ENCODE assay signal across 17 cellular contexts in genomic region chrX:2913118-2913517, GRCh38. TPM values are rescaled to one million over a fixed set of nuclear protein-coding genes. Genes with fewer than 3 reads are reported as not detected.
A peak's percentile ranks its signal among the peaks of the same experiment; 100 is the strongest.
DNase-seq lines count a peak whose midpoint lies in the region; ATAC-seq, FAIRE-seq and TF ChIP-seq lines count a peak whose summit lies in the region.
"Had no signal": no experiment of that assay in that cellular context is flagged by ENCODE, and none has a peak within 500 bp of the region (broad histone marks: within the 10 kb centered on the region; RNA-seq: fewer than 3 reads in every experiment).

No MANE protein-coding gene starts in this region.

- no peaks in the 10 kb centered on the region for H3K4me1 Mint-ChIP-seq in stimulated activated naive CD8-positive, alpha-beta T cell treated with anti-CD3 and anti-CD28 coated beads, Interleukin-15, amount 100 ng/mL, for 72 hours

- POLR2A ChIA-PET in HepG2 (lab: Yijun Ruan, JAX): no interaction called here

- no peak for DNase-seq in AG09309 (ENCODE audit: low read depth)
- no peak for DNase-seq in astrocyte of the cerebellum (ENCODE audit: low read depth)
- no peak for DNase-seq in HepG2 (ENCODE audit: low spot score)
- DNase-seq in stimulated activated naive CD8-positive, alpha-beta T cell treated with anti-CD3 and anti-CD28 coated beads, Interleukin-15, amount 100 ng/mL, for 72 hours: no peak
- DNase-seq in activated naive CD4-positive, alpha-beta T cell (lab: John Stamatoyannopoulos, UW): no peak
- DNase-seq: activated effector memory CD4-positive, alpha-beta T cell treated with anti-CD3 and anti-CD28 coated beads, Interleukin-2, amount 50 U/mL, for 16 hours; dorsolateral prefrontal cortex; NCI-H2171; NK-92 treated with Interleukin-12 subunit alpha and Interleukin-12 subunit beta, amount 100 ng/mL, for 24 hours had no signal

- no peak overlapping the region for H3K27ac Mint-ChIP-seq in stimulated activated naive CD8-positive, alpha-beta T cell treated with anti-CD3 and anti-CD28 coated beads, Interleukin-15, amount 100 ng/mL, for 72 hours
- H3K27ac Mint-ChIP-seq: stimulated activated naive CD8-positive, alpha-beta T cell treated with anti-CD3 and anti-CD28 coated beads, Interleukin-15, Interleukin-2, amounts not matched to agents 100 ng/mL and 50 ng/mL, for 24 hours had no signal

- TF ChIP-seq CTCF in AG09309 (IDR thresholded peaks at IDR 0.05; ENCODE audit: control insufficient read depth, insufficient read depth, low read depth, low read length, missing control alignments): peak; percentile 27
- TF ChIP-seq CTCF in astrocyte of the cerebellum (IDR thresholded peaks at IDR 0.05; ENCODE audit: low read depth, low read length, missing control alignments): peak; percentile 25
- TF ChIP-seq CTCF in HepG2 (CRISPR knock-in tag; IDR thresholded peaks at IDR 0.05): peak; percentile 21; the same call in 1 of the 2 replicates

- intact Hi-C loops in HepG2 (cut with micrococcal nuclease; ENCODE audit: unreplicated experiment): no loop called here

- H3K27me3 ChIP-seq in HUES6 (ENCODE audit: control insufficient read depth, insufficient read depth, low read length) (no peaks in the 10 kb centered on the region), HepG2 (ENCODE audit: control insufficient read depth in 1 of 2, insufficient read depth in 2 of 2, low read length in 2 of 2) (no peaks in the 10 kb centered on the region)
- H3K27me3 ChIP-seq: ascending aorta had no signal

- CTCF ChIA-PET in HepG2 (lab: Yijun Ruan, JAX; ENCODE audit: low intra/inter-chr PET ratio, low total read pairs): no interaction called here

- no peak overlapping the region for H3K4me3 Mint-ChIP-seq in stimulated activated naive CD8-positive, alpha-beta T cell treated with anti-CD3 and anti-CD28 coated beads, Interleukin-15, amount 100 ng/mL, for 72 hours
- H3K4me3 Mint-ChIP-seq: stimulated activated naive CD8-positive, alpha-beta T cell treated with anti-CD3 and anti-CD28 coated beads, Interleukin-15, Interleukin-2, amounts not matched to agents 100 ng/mL and 50 ng/mL, for 24 hours had no signal

- peaks cover 8% of the 10 kb centered on the region; the same call in 1 of the 2 replicates for H3K9me3 ChIP-seq in HUES6 (ENCODE audit: control insufficient read depth, insufficient read depth, low read depth, low read length)
- H3K9me3 ChIP-seq in HepG2 (ENCODE audit: low read length): no peaks in the 10 kb centered on the region
- H3K9me3 ChIP-seq: ascending aorta had no signal

- TF ChIP-seq EP300 in HepG2 (IDR thresholded peaks at IDR 0.05; ENCODE audit: low read depth in 2 of 2, low read length in 2 of 2) (no peak), HepG2 (CRISPR knock-in tag; IDR thresholded peaks at IDR 0.05; ENCODE audit: borderline replicate concordance) (no peak)

- ATAC-seq in HepG2 (no peak), GM18511 (IDR thresholded peaks at IDR 0.05; ENCODE audit: unreplicated experiment) (no peak), HG02840 (IDR thresholded peaks at IDR 0.05; ENCODE audit: low FRiP score, unreplicated experiment) (no peak)
- no peak for ATAC-seq in stimulated activated naive CD8-positive, alpha-beta T cell treated with anti-CD3 and anti-CD28 coated beads, Interleukin-15, amount 100 ng/mL, for 72 hours

- no peak overlapping the region for H3K4me2 ChIP-seq in HepG2 (ENCODE audit: low read depth, low read length)

- peak overlapping the region; percentile 26; the same call in 1 of the 2 replicates for H3K27ac ChIP-seq in HUES6 (ENCODE audit: low read depth, low read length)
- no peak overlapping the region for H3K27ac ChIP-seq in HepG2 (ENCODE audit: extremely low read length, insufficient read depth, low read length)
- H3K27ac ChIP-seq: ascending aorta, dorsolateral prefrontal cortex, skin epidermis had no signal

- H3K79me2 ChIP-seq in HepG2 (ENCODE audit: insufficient read depth, low read length): no peaks in the 10 kb centered on the region

- no peak for TF ChIP-seq RAD21 in HepG2 (CRISPR knock-in tag; IDR thresholded peaks at IDR 0.05)

- WGBS in HepG2 (ENCODE audit: low lambda C conversion rate): 77% methylated on average over 2 of the region's 3 CpGs

- no peaks in the 10 kb centered on the region for H3K27me3 Mint-ChIP-seq in stimulated activated naive CD8-positive, alpha-beta T cell treated with anti-CD3 and anti-CD28 coated beads, Interleukin-15, amount 100 ng/mL, for 72 hours
- H3K27me3 Mint-ChIP-seq: stimulated activated naive CD8-positive, alpha-beta T cell treated with anti-CD3 and anti-CD28 coated beads, Interleukin-15, Interleukin-2, amounts not matched to agents 100 ng/mL and 50 ng/mL, for 24 hours had no signal

- no peak overlapping the region for H3K9ac ChIP-seq in HUES6 (ENCODE audit: low read length)
- H3K9ac ChIP-seq in HepG2 (ENCODE audit: insufficient read depth, low read depth, low read length): no peak overlapping the region

- no peaks in the 10 kb centered on the region for H4K20me1 ChIP-seq in HepG2 (ENCODE audit: insufficient read depth, low read length)

- H3K36me3 ChIP-seq in HUES6 (ENCODE audit: control insufficient read depth, insufficient read depth, low read length) (peaks cover 8% of the 10 kb centered on the region; the same call in 1 of the 2 replicates), HepG2 (replicated peaks in 1 of 2; ENCODE audit: control insufficient read depth in 1 of 2, insufficient read depth in 2 of 2, low read length in 2 of 2) (no peaks in the 10 kb centered on the region)

- H2AFZ ChIP-seq in HepG2 (ENCODE audit: low read length): no peak overlapping the region

- H3K4me3 ChIP-seq in AG09309 (ENCODE audit: control insufficient read depth, low read depth, low read length) (no peak overlapping the region), HUES6 (ENCODE audit: low read depth, low read length) (0 out of 2 replicates have a peak overlapping the region, but pooled peaks have one; percentile 14), astrocyte of the cerebellum (ENCODE audit: low read depth, low read length) (no peak overlapping the region), HepG2 (replicated peaks in 1 of 3; ENCODE audit: insufficient read depth in 1 of 3, low read depth in 2 of 3, low read length in 3 of 3) (no peak overlapping the region)
- H3K4me3 ChIP-seq: ascending aorta, dorsolateral prefrontal cortex, lung, skin epidermis had no signal

- no TSS peak for BruUV-seq in HepG2 (replicated peaks; lab: Mats Ljungman, UMichigan)

- peaks cover 19% of the 10 kb centered on the region for H3K4me1 ChIP-seq in HUES6 (ENCODE audit: control insufficient read depth, insufficient read depth, low read length)
- no peaks in the 10 kb centered on the region for H3K4me1 ChIP-seq in HepG2 (ENCODE audit: insufficient read depth, low read length)
- H3K4me1 ChIP-seq: ascending aorta had no signal

- no peak for TF ChIP-seq POLR2A in HepG2 (IDR thresholded peaks at IDR 0.05; ENCODE audit: insufficient read depth in 1 of 2, low read depth in 2 of 2, low read length in 2 of 2)

- H3K9me3 Mint-ChIP-seq in stimulated activated naive CD8-positive, alpha-beta T cell treated with anti-CD3 and anti-CD28 coated beads, Interleukin-15, amount 100 ng/mL, for 72 hours: no peaks in the 10 kb centered on the region

- peak; percentile 52 for FAIRE-seq in HepG2 (lab: Jason Lieb, UNC)
- FAIRE-seq: urothelium cell line had no signal

- in situ Hi-C loops in astrocyte of the cerebellum (cut with HindIII; ENCODE audit: low sequenced_read_pairs): no loop called here
- in situ Hi-C loops in HepG2 (cut with HindIII; ENCODE audit: extremely low pct_ligation_motif_present, low pct_unique_long_range_greater_than_20kb): no loop called here

TF ChIP-seq in HepG2, 621 proteins besides CTCF, POLR2A, EP300 and RAD21:
- no peak for TF ChIP-seq FOXA3 (CRISPR knock-in tag; IDR thresholded peaks at IDR 0.05)
- TF ChIP-seq CEBPB (IDR thresholded peaks at IDR 0.05; ENCODE audit: borderline replicate concordance, low read depth, low read length): no peak
- no peak for TF ChIP-seq EZH2 (conservative IDR thresholded peaks at IDR 0.05; ENCODE audit: low read depth, low read length)
- 0 out of 2 replicates have a peak, but pooled peaks have one; percentile 9 for TF ChIP-seq STAG1 (CRISPR knock-in tag; IDR thresholded peaks at IDR 0.05)

RNA-seq across cellular contexts. Expression of gene ARSD, which starts 16.0 kb away (rescaled TPM):
- 2.0 and 4.8 TPM in 2 replicates for total RNA-seq in HepG2 (2016; rRNA removed; fragmentation: Illumina TruSeq; extraction: Trizol)
- total RNA-seq in HepG2 (2016; cell fraction: cytosol; rRNA removed; fragmentation: Illumina TruSeq; extraction: Trizol; ENCODE audit: low read depth): 0.81 and 1.1 TPM in 2 replicates
- total RNA-seq in HepG2 (2016; cell fraction: insoluble cytoplasmic fraction; rRNA removed; fragmentation: Illumina TruSeq; extraction: Trizol): 1.7 and 5.2 TPM in 2 replicates
- total RNA-seq in HepG2 (2016; cell fraction: membrane; rRNA removed; fragmentation: Illumina TruSeq; extraction: Trizol): 1.2 and 2.1 TPM in 2 replicates
- total RNA-seq in HepG2 (2016; cell fraction: nucleus; rRNA removed; fragmentation: Illumina TruSeq; extraction: Trizol): 4.5 and 6.6 TPM in 2 replicates
- polyA plus RNA-seq in HepG2 (2011; rRNA removed): 6.4 and 6.8 TPM in 2 replicates
- 4.9 and 5.9 TPM in 2 replicates for polyA plus RNA-seq in HepG2 (2011; cell fraction: cytosol; rRNA removed)
- 7.0 and 9.4 TPM in 2 replicates for polyA plus RNA-seq in HepG2 (2011; cell fraction: nucleus; rRNA removed)
- 5.4 and 5.6 TPM in 2 replicates for polyA plus RNA-seq in HepG2 (2012)
- 0.72 and 1.0 TPM in 2 replicates for polyA plus RNA-seq in HepG2 (2016; cell fraction: cytosol; fragmentation: Illumina TruSeq; extraction: Trizol; ENCODE audit: low read depth)
- 1.6 and 2.2 TPM in 2 replicates for polyA plus RNA-seq in HepG2 (2016; cell fraction: insoluble cytoplasmic fraction; fragmentation: Illumina TruSeq; extraction: Trizol; ENCODE audit: low read depth)
- polyA plus RNA-seq in HepG2 (2016; cell fraction: membrane; fragmentation: Illumina TruSeq; extraction: Trizol; ENCODE audit: low read depth): 1.0 and 1.2 TPM in 2 replicates
- 6.4 and 7.4 TPM in 2 replicates for polyA plus RNA-seq in HepG2 (2016; cell fraction: nucleus; fragmentation: Illumina TruSeq; extraction: Trizol; ENCODE audit: insufficient read depth, low read depth)
- 8.9 and 31.5 TPM in 2 replicates for polyA minus RNA-seq in HepG2 (2011; rRNA and poly(A)+ RNA removed; ENCODE audit: low replicate concordance)
- 7.2 and 7.8 TPM in 2 replicates for polyA minus RNA-seq in HepG2 (2011; cell fraction: cytosol; rRNA and poly(A)+ RNA removed)
- 6.8 and 7.2 TPM in 2 replicates for polyA minus RNA-seq in HepG2 (2011; cell fraction: nucleus; rRNA and poly(A)+ RNA removed)
